25 cellular contexts compared by ENCODE assay signal in genomic region chr17:16465861-16466338, GRCh38. TPM values are rescaled to one million over a fixed set of nuclear protein-coding genes. Genes with fewer than 3 reads are reported as not detected.
DNase-seq lines count a peak whose midpoint lies in the region; ATAC-seq, FAIRE-seq and TF ChIP-seq lines count a peak whose summit lies in the region.
"Had no signal": no experiment of that assay in that cellular context is flagged by ENCODE, and none has a peak within 500 bp of the region (broad histone marks: within the 10 kb centered on the region; RNA-seq: fewer than 3 reads in every experiment).

No MANE protein-coding gene starts in this region.

- no peak for FAIRE-seq in kidney (lab: Jason Lieb, UNC)
- FAIRE-seq: A549, K562, keratinocyte had no signal

- peaks cover 2% of the 10 kb centered on the region for H3K36me3 Mint-ChIP-seq in osteocyte (ENCODE audit: unreplicated experiment)
- H3K36me3 Mint-ChIP-seq: activated naive CD4-positive, alpha-beta T cell treated with anti-CD3 and anti-CD28 coated beads, Interleukin-2, amount 50 U/mL, for 72 hours; T-cell had no signal

- peak overlapping the region; percentile 55 to 83 for H3K9ac ChIP-seq in duodenal mucosa (ENCODE audit: low read depth in 1 of 2, low read length in 2 of 2)
- no peak overlapping the region for H3K9ac ChIP-seq in mesendoderm (ENCODE audit: low read length)
- no peak overlapping the region for H3K9ac ChIP-seq in kidney (ENCODE audit: low read length in 2 of 2)
- H3K9ac ChIP-seq: parathyroid adenoma had no signal

- no peaks in the 10 kb centered on the region for H3K27me3 Mint-ChIP-seq in osteocyte (ENCODE audit: unreplicated experiment)
- H3K27me3 Mint-ChIP-seq: stimulated activated naive B cell treated with anti-CD40 and anti-IgM and Interleukin-4, amounts not matched to agents 10 μg/mL and 1 μg/mL and 100 μg/mL, for 72 hours; T-cell had no signal

- no peak overlapping the region for H3K4me3 Mint-ChIP-seq in osteocyte (ENCODE audit: unreplicated experiment)
- H3K4me3 Mint-ChIP-seq: stimulated activated naive B cell treated with anti-CD40 and anti-IgM and Interleukin-4, amounts not matched to agents 10 μg/mL and 1 μg/mL and 100 μg/mL, for 72 hours; T-cell had no signal

- H3K4me3 ChIP-seq in duodenal mucosa (ENCODE audit: low read depth in 1 of 2, low read length in 2 of 2) (peak overlapping the region in 1 of 2 donors; percentile 19), mesendoderm (ENCODE audit: low read length) (no peak overlapping the region), upper lobe of right lung (no peak overlapping the region), kidney (ENCODE audit: low read length in 2 of 2) (no peak overlapping the region)
- H3K4me3 ChIP-seq: A549, dorsolateral prefrontal cortex, esophagus squamous epithelium, K562, upper lobe of left lung had no signal

- H3K9me3 ChIP-seq in duodenal mucosa (ENCODE audit: control insufficient read depth in 1 of 2, low read length in 2 of 2) (no peaks in the 10 kb centered on the region), upper lobe of right lung (no peaks in the 10 kb centered on the region), kidney (ENCODE audit: control insufficient read depth in 1 of 2, low read length in 2 of 2) (no peaks in the 10 kb centered on the region)
- H3K9me3 ChIP-seq: A549, esophagus squamous epithelium, upper lobe of left lung had no signal

- H3K27me3 ChIP-seq in duodenal mucosa (ENCODE audit: control insufficient read depth in 1 of 2, insufficient read depth in 2 of 2, low read length in 2 of 2) (no peaks in the 10 kb centered on the region), mesendoderm (ENCODE audit: insufficient read depth, low read length, poor library complexity) (no peaks in the 10 kb centered on the region), upper lobe of right lung (no peaks in the 10 kb centered on the region)
- H3K27me3 ChIP-seq: dorsolateral prefrontal cortex, esophagus squamous epithelium, upper lobe of left lung had no signal

- no peak overlapping the region for H3K18ac ChIP-seq in mesendoderm (ENCODE audit: low read length)

- H4K5ac ChIP-seq in mesendoderm (ENCODE audit: low read length) = no peak overlapping the region

- H3K4me1 Mint-ChIP-seq in osteocyte (ENCODE audit: unreplicated experiment) = peaks cover 12% of the 10 kb centered on the region
- H3K4me1 Mint-ChIP-seq: stimulated activated naive B cell treated with anti-CD40 and anti-IgM and Interleukin-4, amounts not matched to agents 10 μg/mL and 1 μg/mL and 100 μg/mL, for 72 hours; T-cell had no signal

- H2BK120ac ChIP-seq in mesendoderm (ENCODE audit: low read depth, low read length) = no peak overlapping the region

- H3K4ac ChIP-seq in mesendoderm (ENCODE audit: low read depth, low read length) = no peak overlapping the region

- H3K27ac ChIP-seq in duodenal mucosa (ENCODE audit: low read depth, low read length) = peak overlapping the region; percentile 90
- H3K27ac ChIP-seq in mesendoderm (ENCODE audit: low read depth, low read length) = no peak overlapping the region
- no peak overlapping the region for H3K27ac ChIP-seq in upper lobe of right lung
- H3K27ac ChIP-seq in kidney (ENCODE audit: low read depth in 2 of 2, low read length in 2 of 2) = peak overlapping the region in 1 of 2 donors; percentile 14
- H3K27ac ChIP-seq: A549, dorsolateral prefrontal cortex, esophagus squamous epithelium, parathyroid adenoma, upper lobe of left lung had no signal

- peak; percentile 4 for ATAC-seq in Right ventricle myocardium inferior
- peak; percentile 55 for ATAC-seq in upper lobe of right lung
- ATAC-seq in HG02852 (IDR thresholded peaks at IDR 0.05; ENCODE audit: unreplicated experiment) = no peak
- ATAC-seq: A549; K562; stimulated activated naive B cell treated with anti-CD40 and anti-IgM and Interleukin-4, amounts not matched to agents 10 μg/mL and 1 μg/mL and 100 μg/mL, for 72 hours; T-cell had no signal

- H3K23ac ChIP-seq in mesendoderm (ENCODE audit: low read length) = no peak overlapping the region

- peaks cover 5 to 14% of the 10 kb centered on the region in 2 donors for H3K36me3 ChIP-seq in duodenal mucosa (ENCODE audit: control insufficient read depth in 1 of 2, insufficient read depth in 2 of 2, low read length in 2 of 2)
- H3K36me3 ChIP-seq in mesendoderm (ENCODE audit: control insufficient read depth, insufficient read depth, low read length) = no peaks in the 10 kb centered on the region
- H3K36me3 ChIP-seq in upper lobe of right lung = no peaks in the 10 kb centered on the region
- H3K36me3 ChIP-seq in kidney (ENCODE audit: control insufficient read depth in 1 of 2, insufficient read depth in 2 of 2, low read length in 2 of 2) = no peaks in the 10 kb centered on the region
- H3K36me3 ChIP-seq: esophagus squamous epithelium, upper lobe of left lung had no signal

- H3K56ac ChIP-seq in mesendoderm (ENCODE audit: low read length) = no peak overlapping the region

- no peaks in the 10 kb centered on the region for H3K79me1 ChIP-seq in mesendoderm (ENCODE audit: low read length)

- peaks cover 77 to 83% of the 10 kb centered on the region in 2 donors for H3K4me1 ChIP-seq in duodenal mucosa (ENCODE audit: control insufficient read depth in 1 of 2, insufficient read depth in 2 of 2, low read length in 2 of 2)
- no peaks in the 10 kb centered on the region for H3K4me1 ChIP-seq in mesendoderm (ENCODE audit: control insufficient read depth, low read depth, low read length)
- no peaks in the 10 kb centered on the region for H3K4me1 ChIP-seq in upper lobe of right lung
- peaks cover 0 to 11% of the 10 kb centered on the region in 2 donors for H3K4me1 ChIP-seq in kidney (ENCODE audit: control insufficient read depth in 1 of 2, insufficient read depth in 1 of 2, low read depth in 1 of 2, low read length in 2 of 2)
- H3K4me1 ChIP-seq: parathyroid adenoma had no signal

- H4K8ac ChIP-seq in mesendoderm (ENCODE audit: low read depth, low read length) = no peak overlapping the region

- no CpG with 5 or more reads among the region's 4 CpGs for WGBS in mesendoderm (ENCODE audit: extremely low coverage, insufficient coverage, low lambda C conversion rate)

- intact Hi-C loops in Right ventricle myocardium inferior (cut with DNase I) = no loop called here
- intact Hi-C loops in cardiac septum (cut with DNase I) = no loop called here
- intact Hi-C loops in upper lobe of right lung (cut with DNase I) = no loop called here
- intact Hi-C loops in kidney (cut with DNase I) = no loop called here

- no peaks in the 10 kb centered on the region for H3K79me2 ChIP-seq in mesendoderm (ENCODE audit: control insufficient read depth, insufficient read depth, low read length)
- H3K79me2 ChIP-seq: parathyroid adenoma had no signal

- no peaks in the 10 kb centered on the region for H3K9me3 Mint-ChIP-seq in osteocyte (ENCODE audit: unreplicated experiment)
- H3K9me3 Mint-ChIP-seq: activated naive CD4-positive, alpha-beta T cell treated with anti-CD3 and anti-CD28 coated beads, Interleukin-2, amount 50 U/mL, for 72 hours; stimulated activated naive B cell treated with anti-CD40 and anti-IgM and Interleukin-4, amounts not matched to agents 10 μg/mL and 1 μg/mL and 100 μg/mL, for 72 hours; T-cell had no signal

- no peak for TF ChIP-seq CTCF in upper lobe of right lung (IDR thresholded peaks at IDR 0.05)
- no peak for TF ChIP-seq CTCF in osteocyte (IDR thresholded peaks at IDR 0.05)
- TF ChIP-seq CTCF in kidney (IDR thresholded peaks at IDR 0.05; ENCODE audit: borderline replicate concordance, extremely low read depth, insufficient read depth) = no peak

- H2AK5ac ChIP-seq in mesendoderm (ENCODE audit: low read length) = no peak overlapping the region

- no peak for DNase-seq in Right ventricle myocardium inferior (ENCODE audit: missing footprints)
- no peak for DNase-seq in cardiac septum (ENCODE audit: low spot score)
- peak; percentile 58 for DNase-seq in mesendoderm
- DNase-seq in upper lobe of right lung = no peak
- DNase-seq in osteocyte (ENCODE audit: extremely low spot score, unreplicated experiment) = no peak
- no peak for DNase-seq in kidney
- DNase-seq: activated CD4-positive, alpha-beta T cell treated with anti-CD3 and anti-CD28 coated beads, Interleukin-2, amount 50 U/mL, for 4 hours; activated T-cell treated with anti-CD3 and anti-CD28 coated beads, Interleukin-2, amount 50 U/mL, for 1 hour; C1 segment of cervical spinal cord; DMS153; dorsolateral prefrontal cortex; esophagus squamous epithelium; NCI-H2107; NCI-H748 treated with DMSO at 0.1 percent for 48 hours; stimulated activated naive B cell treated with anti-CD40 and anti-IgM and Interleukin-4, amounts not matched to agents 10 μg/mL and 1 μg/mL and 100 μg/mL, for 72 hours; T-cell had no signal

- no peak overlapping the region for H3K27ac Mint-ChIP-seq in osteocyte (ENCODE audit: unreplicated experiment)
- H3K27ac Mint-ChIP-seq: stimulated activated naive B cell treated with anti-CD40 and anti-IgM and Interleukin-4, amounts not matched to agents 10 μg/mL and 1 μg/mL and 100 μg/mL, for 72 hours; T-cell had no signal

- no peak overlapping the region for H3K4me2 ChIP-seq in mesendoderm (ENCODE audit: low read length)
- H3K4me2 ChIP-seq: A549 had no signal

- H2BK15ac ChIP-seq in mesendoderm (replicated peaks; ENCODE audit: low read depth) = no peak overlapping the region

- no peak overlapping the region for H2BK5ac ChIP-seq in mesendoderm (ENCODE audit: low read length)

RNA-seq across cellular contexts. Expression of gene LRRC75A, which starts 26.1 kb away (rescaled TPM):
- total RNA-seq in Right ventricle myocardium inferior = 1.1 TPM
- total RNA-seq in cardiac septum = 1.4 TPM
- polyA plus RNA-seq in mesendoderm (2013, experiment 1 of 2) = 1.1 TPM
- polyA plus RNA-seq in mesendoderm (2013, experiment 2 of 2) = 1.3 TPM
- total RNA-seq in upper lobe of right lung = 2.5 TPM
- 1.8 and 2.0 TPM in 2 replicates for total RNA-seq in osteocyte
- 2.5 TPM for total RNA-seq in kidney
- polyA plus RNA-seq in kidney (ENCODE audit: insufficient read depth, low read depth, low replicate concordance) = 2.6 TPM
- total RNA-seq: bronchial epithelial cell had no signal
- polyA plus RNA-seq: keratinocyte had no signal

RNA-seq across cellular contexts. Expression of gene TRPV2, which starts 50.5 kb away (rescaled TPM):
- 11.2 TPM for total RNA-seq in Right ventricle myocardium inferior
- 9.1 TPM for total RNA-seq in cardiac septum
- 1.3 TPM for polyA plus RNA-seq in mesendoderm (2013, experiment 1 of 2)
- polyA plus RNA-seq in mesendoderm (2013, experiment 2 of 2) = 1.9 TPM
- total RNA-seq in upper lobe of right lung = 86.5 TPM
- 1.3 and 1.9 TPM in 2 replicates for total RNA-seq in osteocyte
- 18.2 TPM for total RNA-seq in kidney
- polyA plus RNA-seq in kidney (ENCODE audit: insufficient read depth, low read depth, low replicate concordance) = 8.6 TPM

Comparison
In these comparisons a context has a peak if more than half of its experiments do, and no peak if none do; other contexts are left out.
1. H3K9ac ChIP-seq: peak in duodenal mucosa (2 of 2); none in mesendoderm (single experiment) and kidney (0 of 2).